8 cellular contexts compared by ENCODE assay signal in the genomic region with DNA sequence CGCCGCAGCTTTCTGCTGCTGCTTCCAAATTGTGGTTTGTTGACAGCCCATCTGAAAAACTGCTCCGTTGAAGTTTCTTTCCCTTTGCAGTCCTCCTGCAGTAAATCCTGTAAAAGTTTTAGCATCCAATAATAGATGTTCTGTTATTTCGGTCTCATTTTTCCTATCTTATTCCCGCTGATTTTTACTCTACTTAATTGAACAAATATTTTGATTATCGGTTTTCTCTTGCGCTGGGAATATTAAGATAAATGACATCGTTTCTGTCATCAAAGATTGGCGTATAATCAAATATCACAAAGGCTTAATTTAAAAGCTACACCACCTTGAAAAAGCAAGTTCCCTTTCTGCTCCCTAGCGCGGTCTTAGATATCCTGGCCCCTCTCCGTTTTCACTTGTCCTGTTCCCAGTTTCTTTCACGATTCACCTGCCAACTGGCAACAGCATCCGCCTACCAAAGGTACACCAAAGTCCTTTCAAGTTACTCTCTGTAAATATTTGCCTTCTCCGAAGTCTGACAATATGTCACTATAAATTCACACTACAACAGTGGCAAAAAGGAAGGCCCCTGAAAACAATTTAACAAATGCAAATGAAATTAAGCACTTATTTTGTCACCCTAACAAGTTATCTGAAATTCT. TPM values are rescaled to one million over a fixed set of nuclear protein-coding genes. Genes with fewer than 3 reads are reported as not detected.
DNase-seq lines count a peak whose midpoint lies in the region; ATAC-seq and TF ChIP-seq lines count a peak whose summit lies in the region.

No MANE protein-coding gene starts in this region.

- no peaks in the 10 kb centered on the region for H3K27me3 ChIP-seq in GM23248 (replicated peaks; ENCODE audit: insufficient read depth)
- H3K27me3 ChIP-seq in OCI-LY1 (ENCODE audit: insufficient read depth, low read length), result no peaks in the 10 kb centered on the region
- no peaks in the 10 kb centered on the region for H3K27me3 ChIP-seq in endocrine pancreas (ENCODE audit: control insufficient read depth, insufficient read depth, low read length)
- peaks cover 5% of the 10 kb centered on the region for H3K27me3 ChIP-seq in neural cell (ENCODE audit: insufficient read depth, low read depth, low read length)

- peak overlapping the region; percentile 53 for H3K27ac ChIP-seq in GM23248
- peak overlapping the region; percentile 71 for H3K27ac ChIP-seq in OCI-LY1 (ENCODE audit: low read depth, low read length, poor library complexity, severe bottlenecking)
- no peak overlapping the region for H3K27ac ChIP-seq in neural cell (ENCODE audit: low read length)

- TF ChIP-seq RAD21 in neural cell (conservative IDR thresholded peaks at IDR 0.05), result no peak

- ATAC-seq in HG03097 (IDR thresholded peaks at IDR 0.05; ENCODE audit: low FRiP score, unreplicated experiment), result no peak

- H3K36me3 ChIP-seq in GM23248 (ENCODE audit: low read depth) (no peaks in the 10 kb centered on the region), OCI-LY1 (ENCODE audit: insufficient read depth, low read length) (0 out of 2 replicates have a peak, but pooled peaks cover 4% of the 10 kb centered on the region), endocrine pancreas (ENCODE audit: control insufficient read depth, insufficient read depth, low read length) (no peaks in the 10 kb centered on the region), neural cell (ENCODE audit: insufficient read depth, low read length) (no peaks in the 10 kb centered on the region)

- H3K4me1 ChIP-seq in GM23248 (ENCODE audit: insufficient read depth) (no peaks in the 10 kb centered on the region; the same call in none of the 2 replicates), OCI-LY1 (ENCODE audit: insufficient read depth, low read length, severe bottlenecking) (peaks cover 34% of the 10 kb centered on the region), endocrine pancreas (ENCODE audit: control insufficient read depth, insufficient read depth, low read length) (peaks cover 5% of the 10 kb centered on the region)

- TF ChIP-seq CTCF in OCI-LY1 (IDR thresholded peaks at IDR 0.05; ENCODE audit: low read length) (no peak), neural cell (IDR thresholded peaks at IDR 0.05; ENCODE audit: poor library complexity, severe bottlenecking) (no peak)

- peak overlapping the region; percentile 98 for H3K4me2 ChIP-seq in GM23248 (ENCODE audit: unreplicated experiment)
- peak overlapping the region; percentile 80 for H3K4me2 ChIP-seq in OCI-LY1 (ENCODE audit: low read length)
- peak overlapping the region; percentile 74 for H3K4me2 ChIP-seq in neural cell (ENCODE audit: low read length)

- H2AFZ ChIP-seq in GM23248 (peak overlapping the region; percentile 99), OCI-LY1 (ENCODE audit: low read length) (peak overlapping the region; percentile 11), neural cell (ENCODE audit: low read depth, low read length) (peak overlapping the region; percentile 56)

- H3K9me3 ChIP-seq in GM23248 (ENCODE audit: low read depth) (no peaks in the 10 kb centered on the region), OCI-LY1 (ENCODE audit: low read length) (no peaks in the 10 kb centered on the region), endocrine pancreas (ENCODE audit: control insufficient read depth, low read length) (no peaks in the 10 kb centered on the region), neural cell (ENCODE audit: low read length) (no peaks in the 10 kb centered on the region)

- H3K9ac ChIP-seq in GM23248, result peak overlapping the region; percentile 84
- peak overlapping the region; percentile 76 for H3K9ac ChIP-seq in OCI-LY1 (ENCODE audit: low read length)
- peak overlapping the region; percentile 65 for H3K9ac ChIP-seq in endocrine pancreas (ENCODE audit: control insufficient read depth, insufficient read depth, low read length)
- peak overlapping the region; percentile 45 for H3K9ac ChIP-seq in neural cell (ENCODE audit: low read length)

- H3K9me2 ChIP-seq in GM23248 (ENCODE audit: insufficient read depth), result no peaks in the 10 kb centered on the region
- H3K9me2 ChIP-seq in OCI-LY1 (ENCODE audit: low read depth, low read length), result no peaks in the 10 kb centered on the region
- no peaks in the 10 kb centered on the region for H3K9me2 ChIP-seq in neural cell (ENCODE audit: insufficient read depth, low read length)

- WGBS in GM23248 (ENCODE audit: low coverage in 1 of 2, low lambda C conversion rate in 2 of 2, missing lambda C conversion rate in 2 of 2), 2 experiments, result 36 to 38% methylated on average over 15 of the region's 15 CpGs

- no peak for TF ChIP-seq EP300 in neural cell (conservative IDR thresholded peaks at IDR 0.05; ENCODE audit: poor library complexity, severe bottlenecking)

- H4K20me1 ChIP-seq in GM23248 (ENCODE audit: insufficient read depth), result no peaks in the 10 kb centered on the region
- no peaks in the 10 kb centered on the region for H4K20me1 ChIP-seq in OCI-LY1 (ENCODE audit: insufficient read depth, low read length)
- H4K20me1 ChIP-seq in neural cell (ENCODE audit: insufficient read depth), result no peaks in the 10 kb centered on the region

- in situ Hi-C loops in GM23248 (cut with MboI), result no loop called here

- peaks cover 7% of the 10 kb centered on the region; the same call in 1 of the 2 replicates for H3F3A ChIP-seq in GM23248 (ENCODE audit: insufficient read depth)
- H3F3A ChIP-seq in OCI-LY1 (ENCODE audit: insufficient read depth, low read length), result no peaks in the 10 kb centered on the region
- no peaks in the 10 kb centered on the region for H3F3A ChIP-seq in neural cell (ENCODE audit: insufficient read depth, low read length, poor library complexity, severe bottlenecking)

- H3K4me3 ChIP-seq in GM23248 (peak overlapping the region; percentile 89), OCI-LY1 (ENCODE audit: low read depth, low read length, poor library complexity, severe bottlenecking) (peak overlapping the region; percentile 77), endocrine pancreas (ENCODE audit: control insufficient read depth, insufficient read depth, low read length) (peak overlapping the region; percentile 95), neural cell (ENCODE audit: low read length) (peak overlapping the region; percentile 76)

- H3K79me2 ChIP-seq in GM23248 (ENCODE audit: insufficient read depth), result peaks cover 37% of the 10 kb centered on the region
- peaks cover 25% of the 10 kb centered on the region for H3K79me2 ChIP-seq in OCI-LY1 (ENCODE audit: insufficient read depth, low read length)
- peaks cover 27% of the 10 kb centered on the region for H3K79me2 ChIP-seq in neural cell (replicated peaks; ENCODE audit: insufficient read depth, low read length)

- DNase-seq in GM23248 (no peak), NCI-H2171 (lab: John Stamatoyannopoulos, UW) (no peak), midbrain (lab: John Stamatoyannopoulos, UW) (no peak), Ammon's horn (ENCODE audit: low spot score) (no peak)

TF ChIP-seq in neural cell, 6 proteins besides CTCF, POLR2A, EP300 and RAD21:
- TF ChIP-seq MXI1 (conservative IDR thresholded peaks at IDR 0.05; ENCODE audit: poor library complexity, severe bottlenecking) (no peak), POLR2AphosphoS5 (IDR thresholded peaks at IDR 0.05) (no peak), EZH2 (IDR thresholded peaks at IDR 0.05; ENCODE audit: borderline replicate concordance, insufficient read depth, low read length, poor library complexity, severe bottlenecking) (no peak), TAF1 (IDR thresholded peaks at IDR 0.05; ENCODE audit: low read depth) (no peak), SMC3 (conservative IDR thresholded peaks at IDR 0.05; ENCODE audit: poor library complexity) (no peak)
- TF ChIP-seq, protein P1, sequence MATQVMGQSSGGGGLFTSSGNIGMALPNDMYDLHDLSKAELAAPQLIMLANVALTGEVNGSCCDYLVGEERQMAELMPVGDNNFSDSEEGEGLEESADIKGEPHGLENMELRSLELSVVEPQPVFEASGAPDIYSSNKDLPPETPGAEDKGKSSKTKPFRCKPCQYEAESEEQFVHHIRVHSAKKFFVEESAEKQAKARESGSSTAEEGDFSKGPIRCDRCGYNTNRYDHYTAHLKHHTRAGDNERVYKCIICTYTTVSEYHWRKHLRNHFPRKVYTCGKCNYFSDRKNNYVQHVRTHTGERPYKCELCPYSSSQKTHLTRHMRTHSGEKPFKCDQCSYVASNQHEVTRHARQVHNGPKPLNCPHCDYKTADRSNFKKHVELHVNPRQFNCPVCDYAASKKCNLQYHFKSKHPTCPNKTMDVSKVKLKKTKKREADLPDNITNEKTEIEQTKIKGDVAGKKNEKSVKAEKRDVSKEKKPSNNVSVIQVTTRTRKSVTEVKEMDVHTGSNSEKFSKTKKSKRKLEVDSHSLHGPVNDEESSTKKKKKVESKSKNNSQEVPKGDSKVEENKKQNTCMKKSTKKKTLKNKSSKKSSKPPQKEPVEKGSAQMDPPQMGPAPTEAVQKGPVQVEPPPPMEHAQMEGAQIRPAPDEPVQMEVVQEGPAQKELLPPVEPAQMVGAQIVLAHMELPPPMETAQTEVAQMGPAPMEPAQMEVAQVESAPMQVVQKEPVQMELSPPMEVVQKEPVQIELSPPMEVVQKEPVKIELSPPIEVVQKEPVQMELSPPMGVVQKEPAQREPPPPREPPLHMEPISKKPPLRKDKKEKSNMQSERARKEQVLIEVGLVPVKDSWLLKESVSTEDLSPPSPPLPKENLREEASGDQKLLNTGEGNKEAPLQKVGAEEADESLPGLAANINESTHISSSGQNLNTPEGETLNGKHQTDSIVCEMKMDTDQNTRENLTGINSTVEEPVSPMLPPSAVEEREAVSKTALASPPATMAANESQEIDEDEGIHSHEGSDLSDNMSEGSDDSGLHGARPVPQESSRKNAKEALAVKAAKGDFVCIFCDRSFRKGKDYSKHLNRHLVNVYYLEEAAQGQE (IDR thresholded peaks at IDR 0.05; ENCODE audit: borderline replicate concordance), result no peak
TF ChIP-seq in neural cell: peak in this region for 0.

RNA-seq across cellular contexts. Expression of a gene that starts 1.0 kb away (rescaled TPM):
- total RNA-seq in GM23248 (2014; rRNA removed; shearing (Covaris generic)), result 12.1 and 12.8 TPM in 2 replicates
- polyA plus RNA-seq in GM23248 (2016; fragmentation: Nextera tagmentation; extraction: Ambion mirVana), result 5.8 and 6.5 TPM in 2 replicates
- 9.9 and 10.6 TPM in 2 replicates for polyA plus RNA-seq in neural cell
- polyA minus RNA-seq in neural cell, result 30.4 and 32.5 TPM in 2 replicates

Comparison
In these comparisons a context has a peak if more than half of its experiments do, and no peak if none do; other contexts are left out.
1. H2AFZ ChIP-seq: peak in every context shown above with its lines; median percentile 99 in GM23248; 56 in neural cell; 11 in OCI-LY1.